In genomic region chr3:59519094-59519493, GRCh38 we compare ENCODE assay signal across 33 cellular contexts.
"Had no signal": no experiment of that assay in that cellular context is flagged by ENCODE, and none has a peak within 500 bp of the region (broad histone marks: within the 10 kb centered on the region; RNA-seq: fewer than 3 reads in every experiment).

No MANE protein-coding gene starts in this region.

- ATAC-seq: activated CD8-positive, alpha-beta T cell treated with anti-CD3 and anti-CD28 coated beads for 36 hours; activated naive CD4-positive, alpha-beta T cell treated with anti-CD3 and anti-CD28 coated beads, Interleukin-2, amount 50 U/mL, for 72 hours; activated T-cell treated with anti-CD3 and anti-CD28 coated beads, Interleukin-2, amount 50 U/mL, for 4 hours; activated T-cell treated with anti-CD3 and anti-CD28 coated beads, Interleukin-2, amount 50 U/mL, for 72 hours; activated T-helper 17 cell treated with anti-CD3 and anti-CD28 coated beads, Interleukin-2, amount 50 U/mL, for 72 hours; body of pancreas had no signal

- H3K27me3 ChIP-seq: adrenal gland, body of pancreas, brain microvascular endothelial cell, breast epithelium had no signal

- FAIRE-seq: astrocyte, TTC549 had no signal

- H3K9me3 ChIP-seq: adrenal gland, body of pancreas, breast epithelium had no signal

- H3K4me1 ChIP-seq: adrenal gland, breast epithelium had no signal

- DNase-seq: activated B cell treated with CpG ODN at 0.5 μM for 24 hours; activated CD4-positive, alpha-beta memory T cell treated with anti-CD3 and anti-CD28 coated beads for 36 hours; activated CD4-positive, alpha-beta T cell treated with anti-CD3 and anti-CD28 coated beads for 4 hours; activated CD4-positive, alpha-beta T cell treated with anti-CD3 and anti-CD28 coated beads, Interleukin-2, amount 10 ng/mL, durations not matched to agents 24 days and 14 days; activated CD4-positive, alpha-beta T cell treated with anti-CD3 and anti-CD28 coated beads, Interleukin-2, amount 50 U/mL, for 1 hour; activated CD4-positive, alpha-beta T cell treated with anti-CD3 and anti-CD28 coated beads, Interleukin-2, amount 50 U/mL, for 4 hours; activated CD4-positive, CD25-positive, alpha-beta regulatory T cell treated with anti-CD3 and anti-CD28 coated beads, Interleukin-2, amount 50 U/mL, for 72 hours; activated CD8-positive, alpha-beta memory T cell treated with anti-CD3 and anti-CD28 coated beads, Interleukin-2, amount 50 U/mL, for 4 hours; activated CD8-positive, alpha-beta T cell treated with anti-CD3 and anti-CD28 coated beads for 36 hours; activated effector memory CD4-positive, alpha-beta T cell treated with anti-CD3 and anti-CD28 coated beads, Interleukin-2, amount 50 U/mL, for 16 hours; activated gamma-delta T cell treated with Interleukin-2 at 50 U/mL for 16 hours; activated naive CD4-positive, alpha-beta T cell; activated naive CD4-positive, alpha-beta T cell treated with anti-CD3 and anti-CD28 coated beads for 36 hours; activated naive CD4-positive, alpha-beta T cell treated with anti-CD3 and anti-CD28 coated beads, Interleukin-2, amount 50 U/mL, for 16 hours; activated naive CD8-positive, alpha-beta T cell treated with anti-CD3 and anti-CD28 coated beads for 36 hours; activated T-cell treated with anti-CD3 and anti-CD28 coated beads for 4 hours; activated T-cell treated with anti-CD3 and anti-CD28 coated beads, Interleukin-2, amount 50 U/mL, for 1 hour; activated T-cell treated with anti-CD3 and anti-CD28 coated beads, Interleukin-2, amount 50 U/mL, for 4 hours; activated T-cell treated with anti-CD3 and anti-CD28 coated beads, Interleukin-2, amount 50 U/mL, for 72 hours; adrenal gland; amniotic stem cell; aorta; body of pancreas; brain microvascular endothelial cell; central memory CD4-positive, alpha-beta T cell; T-helper 1 cell; T-helper 2 cell; T-helper 9 cell had no signal

- H3K36me3 ChIP-seq: adrenal gland, brain microvascular endothelial cell, breast epithelium had no signal

- H3K4me3 ChIP-seq: adrenal gland, body of pancreas, breast epithelium had no signal

- H3K27ac ChIP-seq: adrenal gland, brain microvascular endothelial cell, breast epithelium had no signal
